Comparison of ENCODE assay signal across 17 cellular contexts in genomic region chr14:30756594-30756993, GRCh38.
A peak's percentile ranks its signal among the peaks of the same experiment; 100 is the strongest.
DNase-seq lines count a peak whose midpoint lies in the region; ATAC-seq, FAIRE-seq and TF ChIP-seq lines count a peak whose summit lies in the region.
"Had no signal": no experiment of that assay in that cellular context is flagged by ENCODE, and none has a peak within 500 bp of the region (broad histone marks: within the 10 kb centered on the region; RNA-seq: fewer than 3 reads in every experiment).

No MANE protein-coding gene starts in this region.

- TF ChIP-seq CTCF in BE2C (IDR thresholded peaks at IDR 0.05; ENCODE audit: low read depth, low read length) (peak; percentile 11; the same call in 1 of the 2 replicates), GM23338 (conservative IDR thresholded peaks at IDR 0.05; ENCODE audit: low read depth in 2 of 2) (peak in 1 of 2 experiments; percentile 39; a peak in 2 of 4 replicates), OCI-LY3 (IDR thresholded peaks at IDR 0.05; ENCODE audit: low read depth, low read length) (0 out of 2 replicates have a peak, but pooled peaks have one; percentile 10), K562 (IDR thresholded peaks at IDR 0.05 in 2 of 3, conservative IDR thresholded peaks at IDR 0.05 in 1 of 3; ENCODE audit: insufficient read depth in 2 of 3, low read depth in 1 of 3, low read length in 3 of 3) (peak in 2 of 3 experiments; percentile 10 to 26; a peak in 2 of 6 replicates), natural killer cell (IDR thresholded peaks at IDR 0.05) (no peak)

- H3K9me2 ChIP-seq in GM23338 (ENCODE audit: insufficient read depth): no peaks in the 10 kb centered on the region

- ATAC-seq in GM23338 (no peak), K562 (peak; percentile 67), T-helper 17 cell (no peak), GM19467 (IDR thresholded peaks at IDR 0.05; ENCODE audit: unreplicated experiment) (no peak), natural killer cell (no peak)
- ATAC-seq: A549 had no signal

- no peaks in the 10 kb centered on the region for H3F3A ChIP-seq in GM23338 (replicated peaks; ENCODE audit: low read depth)

- in situ Hi-C loops in K562 (cut with MboI): no loop called here

- H3K4me3 Mint-ChIP-seq in GM23338 (no peak overlapping the region), T-helper 17 cell (no peak overlapping the region), natural killer cell (no peak overlapping the region)
- H3K4me3 Mint-ChIP-seq: CD4-positive, alpha-beta T cell had no signal

- H3K4me2 ChIP-seq in GM23338 (no peak overlapping the region), OCI-LY3 (ENCODE audit: low read length) (no peak overlapping the region), K562 (ENCODE audit: insufficient read depth, low read length) (no peak overlapping the region)
- H3K4me2 ChIP-seq: A549, KMS-11 had no signal

- DNase-seq in BE2C: no peak
- DNase-seq in GM23338 (ENCODE audit: low spot score): no peak
- DNase-seq in K562 (ENCODE audit: extremely low read depth in 1 of 4, low spot score in 3 of 4): no peak
- DNase-seq in T-helper 17 cell: no peak
- DNase-seq in cerebellar cortex (ENCODE audit: low spot score): no peak
- DNase-seq in natural killer cell: no peak
- DNase-seq: CD4-positive, alpha-beta T cell; DMS53; GM23248; MM.1S; NCI-H187 treated with DMSO at 0.1 percent for 48 hours; NCI-H82; SHP77 treated with DMSO at 0.1 percent for 48 hours had no signal

- H3K27ac Mint-ChIP-seq in GM23338: no peak overlapping the region
- H3K27ac Mint-ChIP-seq in T-helper 17 cell: no peak overlapping the region
- no peak overlapping the region for H3K27ac Mint-ChIP-seq in natural killer cell
- H3K27ac Mint-ChIP-seq: CD4-positive, alpha-beta T cell had no signal

- no peaks in the 10 kb centered on the region for H3K36me3 ChIP-seq in BE2C
- no peaks in the 10 kb centered on the region for H3K36me3 ChIP-seq in GM23338 (ENCODE audit: insufficient read depth)
- no peaks in the 10 kb centered on the region for H3K36me3 ChIP-seq in OCI-LY3 (replicated peaks; ENCODE audit: low read depth, low read length)
- H3K36me3 ChIP-seq in K562 (ENCODE audit: control insufficient read depth, insufficient read depth, low read length): no peaks in the 10 kb centered on the region

- H3K36me3 Mint-ChIP-seq in GM23338 (ENCODE audit: low read depth): no peaks in the 10 kb centered on the region
- H3K36me3 Mint-ChIP-seq in T-helper 17 cell (ENCODE audit: low read depth): no peaks in the 10 kb centered on the region
- no peaks in the 10 kb centered on the region for H3K36me3 Mint-ChIP-seq in natural killer cell

- no peaks in the 10 kb centered on the region for H3K4me1 Mint-ChIP-seq in GM23338
- H3K4me1 Mint-ChIP-seq in T-helper 17 cell: peaks cover 2% of the 10 kb centered on the region
- peaks cover 0 to 9% of the 10 kb centered on the region in 2 donors for H3K4me1 Mint-ChIP-seq in natural killer cell

- H2AFZ ChIP-seq in GM23338 (0 out of 2 replicates have a peak overlapping the region, but pooled peaks have one; percentile 43), OCI-LY3 (ENCODE audit: low read depth, low read length) (no peak overlapping the region), K562 (ENCODE audit: low read depth, low read length) (no peak overlapping the region)
- H2AFZ ChIP-seq: GM23248 had no signal

- H3K9me3 ChIP-seq in BE2C (no peaks in the 10 kb centered on the region), OCI-LY3 (ENCODE audit: insufficient read depth, low read length) (no peaks in the 10 kb centered on the region), K562 (replicated peaks; ENCODE audit: control insufficient read depth, insufficient read depth, low read depth, low read length) (no peaks in the 10 kb centered on the region), T-helper 17 cell (ENCODE audit: control insufficient read depth, low read length, poor library complexity, severe bottlenecking) (no peaks in the 10 kb centered on the region)

- TF ChIP-seq EP300 in K562 (IDR thresholded peaks at IDR 0.05; ENCODE audit: low read length): no peak

- POLR2A ChIA-PET in K562 (lab: Yijun Ruan, JAX): no interaction called here

- H3K4me3 ChIP-seq in BE2C (ENCODE audit: low read depth, low read length): no peak overlapping the region
- no peak overlapping the region for H3K4me3 ChIP-seq in GM23338
- H3K4me3 ChIP-seq in OCI-LY3 (ENCODE audit: low read length): no peak overlapping the region
- no peak overlapping the region for H3K4me3 ChIP-seq in K562
- H3K4me3 ChIP-seq: A549, GM23248 had no signal

- no peaks in the 10 kb centered on the region for H4K20me1 ChIP-seq in GM23338 (replicated peaks; ENCODE audit: insufficient read depth)
- no peaks in the 10 kb centered on the region for H4K20me1 ChIP-seq in OCI-LY3 (ENCODE audit: insufficient read depth, low read length)
- no peaks in the 10 kb centered on the region for H4K20me1 ChIP-seq in K562 (replicated peaks; ENCODE audit: control insufficient read depth, insufficient read depth, low read length)

- BruUV-seq in K562 (replicated peaks; lab: Mats Ljungman, UMichigan): no TSS peak

- H3K79me2 ChIP-seq in GM23338 (replicated peaks; ENCODE audit: insufficient read depth) (no peaks in the 10 kb centered on the region), OCI-LY3 (ENCODE audit: low read length) (no peaks in the 10 kb centered on the region), K562 (ENCODE audit: control insufficient read depth, insufficient read depth, low read length) (no peaks in the 10 kb centered on the region)

- intact Hi-C loops in K562 (cut with micrococcal nuclease): no loop called here
- intact Hi-C loops in natural killer cell (cut with micrococcal nuclease): no loop called here

- CTCF ChIA-PET in K562 (lab: Yijun Ruan, JAX; ENCODE audit: low intra/inter-chr PET ratio): no interaction called here

- H3K27ac ChIP-seq in GM23338 (ENCODE audit: low read depth) (no peak overlapping the region), OCI-LY3 (ENCODE audit: low read length) (no peak overlapping the region), K562 (ENCODE audit: extremely low read depth, low read depth, low read length) (no peak overlapping the region)
- H3K27ac ChIP-seq: A549, GM23248, KMS-11 had no signal

- no peak for FAIRE-seq in K562 (lab: Jason Lieb, UNC)
- FAIRE-seq: A549 had no signal

- H3K9me3 Mint-ChIP-seq in GM23338 (no peaks in the 10 kb centered on the region), natural killer cell (no peaks in the 10 kb centered on the region)
- H3K9me3 Mint-ChIP-seq: CD4-positive, alpha-beta T cell had no signal

- peaks cover 2% of the 10 kb centered on the region for H3K27me3 Mint-ChIP-seq in GM23338 (ENCODE audit: insufficient read depth, low read depth, poor library complexity)
- peaks cover 23% of the 10 kb centered on the region for H3K27me3 Mint-ChIP-seq in T-helper 17 cell
- H3K27me3 Mint-ChIP-seq in natural killer cell (ENCODE audit: low read depth in 2 of 2): peaks cover 0 to 11% of the 10 kb centered on the region in 2 donors

- TF ChIP-seq RAD21 in K562 (CRISPR knock-in tag; conservative IDR thresholded peaks at IDR 0.05 in 1 of 2, IDR thresholded peaks at IDR 0.05 in 1 of 2): peak in 1 of 2 experiments; percentile 23; a peak in 1 of 4 replicates

- H3K9me1 ChIP-seq in K562 (ENCODE audit: control insufficient read depth, insufficient read depth, low read length): no peaks in the 10 kb centered on the region

- no peak overlapping the region for H3K9ac ChIP-seq in OCI-LY3 (ENCODE audit: low read length)
- no peak overlapping the region for H3K9ac ChIP-seq in K562 (ENCODE audit: insufficient read depth in 1 of 2, low read depth in 2 of 2, low read length in 2 of 2)
- H3K9ac ChIP-seq: GM23248, KMS-11 had no signal

- no peak for TF ChIP-seq POLR2A in K562 (conservative IDR thresholded peaks at IDR 0.05)

- H3K4me1 ChIP-seq in BE2C (no peaks in the 10 kb centered on the region), GM23338 (ENCODE audit: insufficient read depth) (no peaks in the 10 kb centered on the region), OCI-LY3 (ENCODE audit: low read length) (no peaks in the 10 kb centered on the region), K562 (replicated peaks in 1 of 2; ENCODE audit: control insufficient read depth in 2 of 2, insufficient read depth in 2 of 2, low read length in 2 of 2) (no peaks in the 10 kb centered on the region)
- H3K4me1 ChIP-seq: A549 had no signal

- 0% methylated on average over 1 of the region's 2 CpGs for WGBS in K562 (ENCODE audit: insufficient coverage, low coverage, missing lambda C conversion rate)

- H3K27me3 ChIP-seq in BE2C (no peaks in the 10 kb centered on the region), GM23338 (ENCODE audit: insufficient read depth) (no peaks in the 10 kb centered on the region), OCI-LY3 (ENCODE audit: low read depth, low read length) (no peaks in the 10 kb centered on the region), K562 (ENCODE audit: control insufficient read depth in 2 of 2, insufficient read depth in 2 of 2, low read length in 2 of 2) (0 out of 5 replicates have a peak, but pooled peaks cover 0 to 12% of the 10 kb centered on the region in 2 experiments)

TF ChIP-seq in GM23338, 12 proteins besides CTCF, POLR2A, EP300 and RAD21 (continues in another document):
- TF ChIP-seq STAT1 (IDR thresholded peaks at IDR 0.05; ENCODE audit: unreplicated experiment) (no peak), POLR2AphosphoS5 (IDR thresholded peaks at IDR 0.05; ENCODE audit: low read depth) (no peak)

TF ChIP-seq in K562, 482 proteins besides CTCF, POLR2A, EP300 and RAD21:
- TF ChIP-seq ZNF316 (IDR thresholded peaks at IDR 0.05) (no peak), IFI16 (CRISPR knock-in tag; IDR thresholded peaks at IDR 0.05) (no peak), ZNF444 (CRISPR knock-in tag; IDR thresholded peaks at IDR 0.05) (no peak), NFIC (IDR thresholded peaks at IDR 0.05) (no peak)
